In the genomic region with DNA sequence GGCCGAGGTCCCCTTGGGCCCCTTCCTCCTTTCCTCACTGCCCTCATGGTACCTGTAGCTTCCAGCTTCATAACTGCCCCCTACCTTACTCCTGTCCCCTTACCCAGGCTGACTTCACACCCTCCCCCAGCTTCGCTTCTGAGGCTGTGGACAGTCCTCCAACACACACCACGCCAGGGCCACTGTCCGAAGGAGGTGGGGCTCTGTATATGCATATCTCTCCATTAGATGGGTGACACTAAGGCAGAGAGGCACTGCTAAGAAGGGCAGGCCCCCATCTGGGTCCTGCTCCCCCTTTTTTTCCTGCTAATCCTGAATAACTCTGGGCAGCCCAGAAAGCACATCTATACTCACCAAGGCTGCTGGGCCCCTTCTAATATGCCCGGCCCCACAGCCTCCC, we compare ENCODE assay signal across 13 cellular contexts. TPM values are rescaled to one million over a fixed set of nuclear protein-coding genes. Genes with fewer than 3 reads are reported as not detected.
DNase-seq lines count a peak whose midpoint lies in the region; ATAC-seq and TF ChIP-seq lines count a peak whose summit lies in the region.
"Had no signal": no experiment of that assay in that cellular context is flagged by ENCODE, and none has a peak within 500 bp of the region (broad histone marks: within the 10 kb centered on the region; RNA-seq: fewer than 3 reads in every experiment).

No MANE protein-coding gene starts in this region.

- intact Hi-C loops in Panc1 (cut with micrococcal nuclease; ENCODE audit: unreplicated experiment), result no loop called here
- intact Hi-C loops in esophagus squamous epithelium (cut with DNase I), result no loop called here

- ATAC-seq in Panc1, result peak; percentile 28
- ATAC-seq in HG02642 (IDR thresholded peaks at IDR 0.05; ENCODE audit: poor library complexity, unreplicated experiment), result no peak

- no peaks in the 10 kb centered on the region; the same call in 1 of the 2 replicates for H3K9me3 ChIP-seq in AG04450 (ENCODE audit: control insufficient read depth, insufficient read depth, low read length)
- H3K9me3 ChIP-seq in Panc1 (ENCODE audit: control insufficient read depth, insufficient read depth, low read depth, low read length), result no peaks in the 10 kb centered on the region
- H3K9me3 ChIP-seq in esophagus squamous epithelium, result no peaks in the 10 kb centered on the region
- no peaks in the 10 kb centered on the region for H3K9me3 ChIP-seq in osteoblast (ENCODE audit: low read depth, low read length)
- no peaks in the 10 kb centered on the region for H3K9me3 ChIP-seq in BE2C

- H3K4me2 ChIP-seq in osteoblast (ENCODE audit: insufficient read depth, low read length), result no peak overlapping the region

- 68 to 73% methylated on average over 4 to 5 of the region's 5 CpGs for WGBS in esophagus squamous epithelium, 2 donors

- no peak for TF ChIP-seq POLR2A in esophagus squamous epithelium (IDR thresholded peaks at IDR 0.05)

- peaks cover 6% of the 10 kb centered on the region for H3K79me2 ChIP-seq in osteoblast (ENCODE audit: insufficient read depth, low read length)

- H3K36me3 ChIP-seq in Panc1 (ENCODE audit: control insufficient read depth, insufficient read depth, low read length) (no peaks in the 10 kb centered on the region), esophagus squamous epithelium (peaks cover 15 to 49% (median 16%) of the 10 kb centered on the region in 3 donors), osteoblast (ENCODE audit: insufficient read depth, low read length) (peaks cover 32% of the 10 kb centered on the region), BE2C (peaks cover 10% of the 10 kb centered on the region; the same call in 1 of the 2 replicates)

- H2AFZ ChIP-seq in osteoblast (ENCODE audit: low read length), result no peak overlapping the region

- H3K4me1 ChIP-seq in Panc1 (ENCODE audit: control insufficient read depth, insufficient read depth, low read length) (peaks cover 34% of the 10 kb centered on the region), esophagus squamous epithelium (peaks cover 54 to 100% (median 69%) of the 10 kb centered on the region in 3 donors), osteoblast (ENCODE audit: insufficient read depth, low read length) (peaks cover 38% of the 10 kb centered on the region), BE2C (no peaks in the 10 kb centered on the region; the same call in 1 of the 2 replicates)

- no peaks in the 10 kb centered on the region for H3K27me3 ChIP-seq in AG04450 (ENCODE audit: control insufficient read depth, insufficient read depth, low read length)
- no peaks in the 10 kb centered on the region for H3K27me3 ChIP-seq in Panc1 (ENCODE audit: control insufficient read depth, insufficient read depth, low read length)
- peaks cover 0 to 28% (median 0%) of the 10 kb centered on the region in 4 donors for H3K27me3 ChIP-seq in esophagus squamous epithelium
- H3K27me3 ChIP-seq in osteoblast (ENCODE audit: insufficient read depth, low read length), result no peaks in the 10 kb centered on the region
- peaks cover 3% of the 10 kb centered on the region; the same call in 1 of the 2 replicates for H3K27me3 ChIP-seq in BE2C

- BruUV-seq in Panc1 (replicated peaks; lab: Mats Ljungman, UMichigan), result no TSS peak

- DNase-seq in AG04450 (ENCODE audit: low read depth, low spot score) (no peak), Panc1 (ENCODE audit: low read depth, low spot score) (no peak), esophagus squamous epithelium (lab: John Stamatoyannopoulos, UW) (no peak), osteoblast (ENCODE audit: insufficient read length, low spot score, missing footprints) (peak; percentile 73), retina (no peak), NCI-H2171 treated with DMSO at 0.1 percent for 48 hours (lab: John Stamatoyannopoulos, UW) (no peak), BE2C (no peak)
- DNase-seq: activated CD4-positive, alpha-beta memory T cell treated with anti-CD3 and anti-CD28 coated beads, Interleukin-2, amount 10 ng/mL, durations not matched to agents 7 days and 5 days; activated gamma-delta T cell treated with Interleukin-2 at 50 U/mL for 16 hours; NCI-H2029 treated with DMSO at 0.1 percent for 48 hours had no signal

- in situ Hi-C loops in Panc1 (cut with HindIII; ENCODE audit: low pct_unique_long_range_greater_than_20kb, low sequenced_read_pairs), result no loop called here

- H3K27ac ChIP-seq in AG04450 (ENCODE audit: low read depth, low read length) (peak overlapping the region; percentile 99), Panc1 (ENCODE audit: low read length) (peak overlapping the region; percentile 54), esophagus squamous epithelium (peak overlapping the region; percentile 82 to 90 (median 89)), osteoblast (ENCODE audit: low read depth, low read length) (peak overlapping the region; percentile 17)

- CTCF ChIA-PET in AG04450 (lab: Charles Lee), result no interaction called here
- CTCF ChIA-PET in Panc1 (lab: Charles Lee), result no interaction called here

- peaks cover 13% of the 10 kb centered on the region for H4K20me1 ChIP-seq in osteoblast (ENCODE audit: insufficient read depth, low read length)

- H3K4me3 ChIP-seq in AG04450 (ENCODE audit: low read depth, low read length), result no peak overlapping the region
- H3K4me3 ChIP-seq in Panc1 (ENCODE audit: low read depth in 2 of 2, low read length in 2 of 2), result no peak overlapping the region
- no peak overlapping the region for H3K4me3 ChIP-seq in esophagus squamous epithelium
- H3K4me3 ChIP-seq in osteoblast (ENCODE audit: insufficient read depth, low read length), result no peak overlapping the region
- no peak overlapping the region for H3K4me3 ChIP-seq in BE2C (ENCODE audit: low read depth, low read length)

- TF ChIP-seq CTCF in AG04450 (IDR thresholded peaks at IDR 0.05; ENCODE audit: low read depth, low read length), result no peak
- TF ChIP-seq CTCF in Panc1 (IDR thresholded peaks at IDR 0.05), result no peak
- no peak for TF ChIP-seq CTCF in esophagus squamous epithelium (IDR thresholded peaks at IDR 0.05)
- TF ChIP-seq CTCF in osteoblast (IDR thresholded peaks at IDR 0.05; ENCODE audit: extremely low read depth, low read depth, low read length), result no peak
- TF ChIP-seq CTCF in BE2C (IDR thresholded peaks at IDR 0.05; ENCODE audit: low read depth, low read length), result no peak

- POLR2A ChIA-PET in AG04450 (lab: Yijun Ruan, JAX) (interaction anchor here (1.8 kb wide), 1 partner anchor 39 kb away, joined by 10 read pairs; the partner anchor contains the start of gene SLC26A6), Panc1 (lab: Charles Lee) (no interaction called here)

RNA-seq across cellular contexts. Expression of gene COL7A1, which starts 1.0 kb away (rescaled TPM):
- 19.8 and 25.8 TPM in 2 replicates for polyA plus RNA-seq in AG04450 (2011; rRNA removed)
- polyA minus RNA-seq in AG04450 (2011; rRNA and poly(A)+ RNA removed), result 20.9 and 32.6 TPM in 2 replicates
- total RNA-seq in Panc1 (2021; ENCODE audit: unreplicated experiment), result 40.0 TPM
- polyA plus RNA-seq in Panc1 (2012; ENCODE audit: insufficient read length), result 21.8 TPM
- total RNA-seq in esophagus squamous epithelium, result 100 to 1,000 TPM in 1 of 4 donors, 10 to 100 TPM in 3; 52.8 to 125 (median 69.0) TPM
- total RNA-seq in osteoblast, result 12.7 and 21.4 TPM in 2 replicates
- 0.91 TPM for polyA plus RNA-seq in BE2C (2012; ENCODE audit: insufficient read depth, insufficient read length, low read depth)

RNA-seq across cellular contexts. Expression of gene UQCRC1, which starts 13.3 kb away (rescaled TPM):
- polyA plus RNA-seq in AG04450 (2011; rRNA removed), result 379 and 468 TPM in 2 replicates
- 611 and 892 TPM in 2 replicates for polyA minus RNA-seq in AG04450 (2011; rRNA and poly(A)+ RNA removed)
- total RNA-seq in Panc1 (2021; ENCODE audit: unreplicated experiment), result 227 TPM
- polyA plus RNA-seq in Panc1 (2012; ENCODE audit: insufficient read length), result 288 TPM
- 100 to 1,000 TPM; 213 to 471 (median 356) TPM for total RNA-seq in esophagus squamous epithelium
- total RNA-seq in osteoblast, result 299 and 308 TPM in 2 replicates
- 332 TPM for polyA plus RNA-seq in BE2C (2012; ENCODE audit: insufficient read depth, insufficient read length, low read depth)

RNA-seq across cellular contexts. Expression of gene TMEM89, which starts 25.4 kb away (rescaled TPM):
- not detected in 2 replicates for polyA plus RNA-seq in AG04450 (2011; rRNA removed)
- not detected in 2 replicates for polyA minus RNA-seq in AG04450 (2011; rRNA and poly(A)+ RNA removed)
- total RNA-seq in Panc1 (2021; ENCODE audit: unreplicated experiment) (not detected), esophagus squamous epithelium (not detected), osteoblast (0.59 TPM in 1 of 2 replicates, not detected in the other)
- polyA plus RNA-seq in Panc1 (2012; ENCODE audit: insufficient read length), result 0.34 TPM
- polyA plus RNA-seq in BE2C (2012; ENCODE audit: insufficient read depth, insufficient read length, low read depth), result not detected
- total RNA-seq: activated CD4-positive, alpha-beta memory T cell treated with anti-CD3 and anti-CD28 coated beads, Interleukin-2, amount 10 ng/mL, durations not matched to agents 7 days and 5 days; cerebellum; Daoy had no signal

RNA-seq across cellular contexts. Expression of gene UCN2, which starts 32.6 kb away (rescaled TPM):
- polyA plus RNA-seq in AG04450 (2011; rRNA removed), result 1.2 and 2.2 TPM in 2 replicates
- polyA minus RNA-seq in AG04450 (2011; rRNA and poly(A)+ RNA removed), result 1.3 and 1.7 TPM in 2 replicates
- 1.8 TPM for total RNA-seq in Panc1 (2021; ENCODE audit: unreplicated experiment)
- 0.64 TPM for polyA plus RNA-seq in Panc1 (2012; ENCODE audit: insufficient read length)
- 1 to 10 TPM; 2.6 to 5.3 (median 3.4) TPM for total RNA-seq in esophagus squamous epithelium
- 0.29 and 0.72 TPM in 2 replicates for total RNA-seq in osteoblast
- not detected for polyA plus RNA-seq in BE2C (2012; ENCODE audit: insufficient read depth, insufficient read length, low read depth)
- total RNA-seq: activated CD4-positive, alpha-beta memory T cell treated with anti-CD3 and anti-CD28 coated beads, Interleukin-2, amount 10 ng/mL, durations not matched to agents 7 days and 5 days had no signal

RNA-seq across cellular contexts. Expression of gene SLC26A6, which starts 39.1 kb away (rescaled TPM):
- 22.2 and 23.1 TPM in 2 replicates for polyA plus RNA-seq in AG04450 (2011; rRNA removed)
- polyA minus RNA-seq in AG04450 (2011; rRNA and poly(A)+ RNA removed), result 34.3 and 43.5 TPM in 2 replicates
- total RNA-seq in Panc1 (2021; ENCODE audit: unreplicated experiment) (36.3 TPM), esophagus squamous epithelium (1 to 10 TPM; 7.7 to 9.4 (median 9.0) TPM), osteoblast (26.2 and 30.8 TPM in 2 replicates)
- 32.3 TPM for polyA plus RNA-seq in Panc1 (2012; ENCODE audit: insufficient read length)
- polyA plus RNA-seq in BE2C (2012; ENCODE audit: insufficient read depth, insufficient read length, low read depth), result 14.0 TPM

Comparison
In these comparisons a context has a peak if more than half of its experiments do, and no peak if none do; other contexts are left out.
1. H3K27ac ChIP-seq: peak in every context shown above with its lines; median percentile 99 in AG04450; 89 in esophagus squamous epithelium; 54 in Panc1; 17 in osteoblast.